Comparison of ENCODE assay signal across 8 cellular contexts in genomic region chr1:23169727-23170335, GRCh38. TPM values are rescaled to one million over a fixed set of nuclear protein-coding genes. Genes with fewer than 3 reads are reported as not detected.
A peak's percentile ranks its signal among the peaks of the same experiment; 100 is the strongest.
DNase-seq lines count a peak whose midpoint lies in the region; TF ChIP-seq lines count a peak whose summit lies in the region.

No MANE protein-coding gene starts in this region.

- no peak for TF ChIP-seq CTCF in hepatocyte (IDR thresholded peaks at IDR 0.05; ENCODE audit: poor library complexity)
- TF ChIP-seq CTCF in spleen (IDR thresholded peaks at IDR 0.05 in 8 of 11, conservative IDR thresholded peaks at IDR 0.05 in 3 of 11): no peak

- H3K36me3 ChIP-seq in hepatocyte (replicated peaks; ENCODE audit: insufficient read depth, low read depth): no peaks in the 10 kb centered on the region
- no peaks in the 10 kb centered on the region for H3K36me3 ChIP-seq in spleen

- H3K4me2 ChIP-seq in hepatocyte: no peak overlapping the region

- DNase-seq in GF-D8 (lab: John Stamatoyannopoulos, UW): peak; percentile 97
- peak; percentile 28 for DNase-seq in NCI-H1436 (lab: John Stamatoyannopoulos, UW)
- peak in 37 of 56 donors; percentile 4 to 66 (median 27) for DNase-seq in amygdala (lab: John Stamatoyannopoulos, UW)
- peak; percentile 30 for DNase-seq in hepatocyte (ENCODE audit: low spot score)
- DNase-seq in spleen: peak; percentile 89
- no peak for DNase-seq in LoVo (ENCODE audit: low spot score)
- no peak for DNase-seq in activated effector memory CD4-positive, alpha-beta T cell treated with anti-CD3 and anti-CD28 coated beads, Interleukin-2, amount 50 U/mL, for 16 hours
- no peak for DNase-seq in stimulated activated CD4-positive, alpha-beta T cell treated with anti-CD3 and anti-CD28 coated beads, Interleukin-12 subunit alpha, Interleukin-12 subunit beta, amount 100 ng/mL, for 4 hours

- H4K20me1 ChIP-seq in hepatocyte (ENCODE audit: insufficient read depth, poor library complexity, severe bottlenecking): peaks cover 20% of the 10 kb centered on the region

- no peaks in the 10 kb centered on the region for H3K9me3 ChIP-seq in hepatocyte (ENCODE audit: low read depth)
- H3K9me3 ChIP-seq in spleen: no peaks in the 10 kb centered on the region

- intact Hi-C loops in spleen (cut with DNase I; ENCODE audit: low total_unique reads): loop anchor here (5.0 kb wide), 1 partner anchor 58 kb away; no protein-coding TSS in a partner anchor

- TF ChIP-seq POLR2A in spleen (IDR thresholded peaks at IDR 0.05): no peak

- 80% methylated on average over 5 of the region's 5 CpGs for WGBS in hepatocyte (ENCODE audit: low lambda C conversion rate, missing lambda C conversion rate)
- 9 to 36% (median 12%) methylated on average over 5 of the region's 5 CpGs for WGBS in spleen, 5 donors

- peaks cover 26% of the 10 kb centered on the region for H3K79me2 ChIP-seq in hepatocyte

- H3K9me2 ChIP-seq in hepatocyte (replicated peaks; ENCODE audit: insufficient read depth): no peaks in the 10 kb centered on the region

- no peaks in the 10 kb centered on the region for H3K27me3 ChIP-seq in hepatocyte
- H3K27me3 ChIP-seq in spleen (replicated peaks in 1 of 7): no peaks in the 10 kb centered on the region

- no peak overlapping the region for H3K27ac ChIP-seq in hepatocyte
- H3K27ac ChIP-seq in spleen: peak overlapping the region; percentile 78 to 96 (median 91)

- H2AFZ ChIP-seq in hepatocyte: no peak overlapping the region

- peaks cover 6% of the 10 kb centered on the region for H3K4me1 ChIP-seq in hepatocyte (ENCODE audit: insufficient read depth)
- peaks cover 13 to 66% (median 43%) of the 10 kb centered on the region in 6 donors for H3K4me1 ChIP-seq in spleen

- H3K4me3 ChIP-seq in hepatocyte (no peak overlapping the region), spleen (peak overlapping the region in 3 of 8 donors; percentile 80 to 95 (median 94))

RNA-seq across cellular contexts. Expression of gene LUZP1, which starts 1.2 kb away (rescaled TPM):
- total RNA-seq in hepatocyte (21.2 and 23.3 TPM in 2 replicates), spleen (10 to 100 TPM; 25.4 to 51.6 (median 36.8) TPM)
- polyA plus RNA-seq in hepatocyte (27.6 and 32.5 TPM in 2 replicates), spleen (1 to 10 TPM; 1.7 to 5.1 (median 1.9) TPM)

RNA-seq across cellular contexts. Expression of gene HTR1D, which starts 47.5 kb away (rescaled TPM):
- 0.07 and 0.40 TPM in 2 replicates for total RNA-seq in hepatocyte
- 0.19 TPM in 1 of 2 replicates, not detected in the other for polyA plus RNA-seq in hepatocyte
- total RNA-seq in spleen: under 1 TPM in 1 of 7 donors, not detected in 6; 0.13 TPM
- polyA plus RNA-seq in spleen: not detected

Comparison
In these comparisons a context has a peak if more than half of its experiments do, and no peak if none do; other contexts are left out.
1. DNase-seq: peak in GF-D8 (single experiment), NCI-H1436 (single experiment), amygdala (37 of 56), hepatocyte (single experiment) and spleen (single experiment); none in LoVo (single experiment), activated effector memory CD4-positive, alpha-beta T cell treated with anti-CD3 and anti-CD28 coated beads, Interleukin-2, amount 50 U/mL, for 16 hours (single experiment) and stimulated activated CD4-positive, alpha-beta T cell treated with anti-CD3 and anti-CD28 coated beads, Interleukin-12 subunit alpha, Interleukin-12 subunit beta, amount 100 ng/mL, for 4 hours (single experiment).